ENCODE assay signal across 8 cellular contexts in the genomic region with DNA sequence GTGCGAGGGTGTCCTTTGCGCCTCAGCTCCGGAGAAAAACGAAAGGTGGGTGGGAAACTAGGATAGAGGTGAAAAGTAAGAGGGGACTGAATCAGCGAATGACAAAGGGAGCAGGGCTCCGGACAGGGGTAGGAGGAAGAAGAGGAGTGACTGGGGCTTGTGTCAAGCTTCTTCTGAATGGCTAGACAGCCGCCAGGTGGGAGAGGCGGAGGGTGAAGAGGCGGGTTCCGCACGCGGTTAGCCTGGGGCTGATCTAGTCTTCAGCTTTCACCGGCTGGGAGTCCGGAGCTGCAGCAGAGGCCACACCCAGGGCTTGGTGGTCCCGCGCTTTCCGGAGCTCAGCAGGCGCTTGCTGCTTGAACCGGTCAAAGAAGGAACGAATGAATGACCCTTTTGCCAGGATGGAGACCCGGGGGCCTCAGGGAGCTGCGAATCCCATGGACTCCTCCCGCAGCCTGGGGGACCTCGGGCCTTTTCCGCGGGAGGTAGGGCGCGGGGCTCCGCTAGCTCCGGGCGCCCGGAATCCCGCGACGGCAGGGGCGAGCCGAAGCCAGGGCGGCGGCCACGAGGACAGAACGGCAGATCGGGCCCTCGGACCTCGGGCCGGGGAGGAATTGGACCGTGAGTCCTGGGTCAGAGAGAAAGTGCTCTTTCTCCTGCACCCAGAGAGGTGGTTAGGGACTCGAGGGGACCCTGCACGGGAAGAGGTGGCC. TPM values are rescaled to one million over a fixed set of nuclear protein-coding genes. Genes with fewer than 3 reads are reported as not detected.
DNase-seq lines count a peak whose midpoint lies in the region; ATAC-seq and TF ChIP-seq lines count a peak whose summit lies in the region.

A gene (plus strand): TSS at position 256 of the 713 bp plus-strand sequence. CDS start 125 bp downstream, at position 381.

- in situ Hi-C loops in ACHN (cut with HindIII; ENCODE audit: low pct_ligation_motif_present, low pct_unique_long_range_greater_than_20kb, low sequenced_read_pairs) = no loop called here

- H3K9me3 Mint-ChIP-seq in brain = no peaks in the 10 kb centered on the region

- no peak for TF ChIP-seq CTCF in brain (conservative IDR thresholded peaks at IDR 0.05)

- H3K27me3 Mint-ChIP-seq in brain = peaks cover 39% of the 10 kb centered on the region

- DNase-seq in ACHN = peak; percentile 56
- peak; percentile 94 for DNase-seq in NCI-H82 (lab: John Stamatoyannopoulos, UW)
- DNase-seq in kidney tubule cell (ENCODE audit: low spot score) = peak; percentile 85
- DNase-seq in stimulated activated CD8-positive, alpha-beta memory T cell treated with anti-CD3 and anti-CD28 coated beads, Interleukin-4, amount 100 ng/mL, for 48 hours = peak; percentile 52
- DNase-seq in Kasumi-1 (lab: John Stamatoyannopoulos, UW) = no peak

- peak within 1 kb of the TSS; percentile 81 to 85 (median 84) for H3K4me3 Mint-ChIP-seq in brain

- peaks cover 21% of the 10 kb centered on the region for H3K4me1 Mint-ChIP-seq in brain

- peak within 1 kb of the TSS in 2 of 5 experiments; percentile 37 to 66 for H3K27ac Mint-ChIP-seq in brain

- peak; percentile 37 for ATAC-seq in GM18870 (IDR thresholded peaks at IDR 0.05; ENCODE audit: unreplicated experiment)
- ATAC-seq in HG03045 (IDR thresholded peaks at IDR 0.05; ENCODE audit: unreplicated experiment) = peak; percentile 79

- H3K36me3 Mint-ChIP-seq in brain = no peaks in the 10 kb centered on the region

RNA-seq across cellular contexts. Expression of the gene that starts here (rescaled TPM):
- polyA plus RNA-seq in brain (ENCODE audit: insufficient read depth, low read depth, low replicate concordance) = not detected

Comparison
In these comparisons a context has a peak if more than half of its experiments do, and no peak if none do; other contexts are left out.
1. DNase-seq: peak in ACHN (single experiment), NCI-H82 (single experiment), kidney tubule cell (single experiment) and stimulated activated CD8-positive, alpha-beta memory T cell treated with anti-CD3 and anti-CD28 coated beads, Interleukin-4, amount 100 ng/mL, for 48 hours (single experiment); none in Kasumi-1 (0 of 2).